Comparison of ENCODE assay signal across 14 cellular contexts in genomic region chr7:111564078-111564477, GRCh38.
"Had no signal": no experiment of that assay in that cellular context is flagged by ENCODE, and none has a peak within 500 bp of the region (broad histone marks: within the 10 kb centered on the region; RNA-seq: fewer than 3 reads in every experiment).

No MANE protein-coding gene starts in this region.

- H3K27ac ChIP-seq: dorsolateral prefrontal cortex, sigmoid colon, stomach, uterus had no signal

- H3K27me3 ChIP-seq: dorsolateral prefrontal cortex, sigmoid colon, uterus had no signal

- H3K36me3 ChIP-seq: sigmoid colon, stomach, uterus had no signal

- H3K36me3 Mint-ChIP-seq: activated naive CD8-positive, alpha-beta T cell treated with anti-CD3 and anti-CD28 coated beads, Interleukin-2, amount 10 ng/mL, durations not matched to agents 7 days and 5 days had no signal

- ATAC-seq: activated CD4-positive, alpha-beta T cell treated with anti-CD3 and anti-CD28 coated beads for 36 hours; activated CD8-positive, alpha-beta T cell treated with anti-CD3 and anti-CD28 coated beads, Interleukin-2, amount 10 ng/mL, durations not matched to agents 7 days and 5 days had no signal

- DNase-seq: activated CD4-positive, alpha-beta T cell treated with anti-CD3 and anti-CD28 coated beads for 36 hours; activated CD8-positive, alpha-beta T cell treated with anti-CD3 and anti-CD28 coated beads, Interleukin-2, amount 10 ng/mL, durations not matched to agents 7 days and 5 days; activated effector memory CD4-positive, alpha-beta T cell treated with Interleukin-2 at 50 U/mL for 16 hours; activated naive CD8-positive, alpha-beta T cell treated with anti-CD3 and anti-CD28 coated beads, Interleukin-2, amount 10 ng/mL, durations not matched to agents 7 days and 5 days; aorta; dorsolateral prefrontal cortex; hypothalamus; occipital lobe; sigmoid colon; stimulated activated CD4-positive, alpha-beta T cell treated with anti-CD3 and anti-CD28 coated beads, Interleukin-2, amount 100 ng/mL, for 48 hours; stimulated activated CD8-positive, alpha-beta memory T cell treated with anti-CD3 and anti-CD28 coated beads, Interleukin-4, amount 100 ng/mL, for 48 hours; stomach; T-helper 9 cell; uterus had no signal

- H3K4me3 Mint-ChIP-seq: activated CD8-positive, alpha-beta T cell treated with anti-CD3 and anti-CD28 coated beads, Interleukin-2, amount 10 ng/mL, durations not matched to agents 7 days and 5 days had no signal

- H3K27ac Mint-ChIP-seq: activated CD8-positive, alpha-beta T cell treated with anti-CD3 and anti-CD28 coated beads, Interleukin-2, amount 10 ng/mL, durations not matched to agents 7 days and 5 days had no signal

- H3K9me3 Mint-ChIP-seq: activated naive CD8-positive, alpha-beta T cell treated with anti-CD3 and anti-CD28 coated beads, Interleukin-2, amount 10 ng/mL, durations not matched to agents 7 days and 5 days had no signal

- H3K9me3 ChIP-seq: sigmoid colon, stomach, uterus had no signal

- H3K4me3 ChIP-seq: dorsolateral prefrontal cortex, sigmoid colon, stomach, uterus had no signal
